ENCODE assay signal across 16 cellular contexts in the genomic region with DNA sequence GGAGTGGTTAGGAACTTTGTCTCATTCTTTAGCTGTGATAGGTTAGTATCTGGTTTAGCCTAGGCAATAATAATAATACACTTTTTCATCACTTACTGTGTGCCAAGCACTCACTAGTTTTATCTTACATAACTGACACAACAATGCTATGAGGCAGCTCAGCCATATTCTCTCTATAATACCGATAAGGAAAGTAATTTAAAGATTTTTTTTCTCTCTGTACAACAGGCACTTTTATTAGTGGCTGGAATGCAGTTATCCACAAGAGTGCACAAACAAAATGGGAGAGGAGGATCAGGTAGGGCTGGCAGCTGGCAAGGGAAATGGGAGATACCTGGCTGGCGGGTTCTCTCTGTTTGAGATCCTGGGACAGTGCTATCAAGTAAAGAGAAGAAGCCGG. TPM values are rescaled to one million over a fixed set of nuclear protein-coding genes. Genes with fewer than 3 reads are reported as not detected.
DNase-seq lines count a peak whose midpoint lies in the region; ATAC-seq and TF ChIP-seq lines count a peak whose summit lies in the region.
"Had no signal": no experiment of that assay in that cellular context is flagged by ENCODE, and none has a peak within 500 bp of the region (broad histone marks: within the 10 kb centered on the region; RNA-seq: fewer than 3 reads in every experiment).

No MANE protein-coding gene starts in this region.

- H3K36me3 ChIP-seq in brain microvascular endothelial cell (replicated peaks) (no peaks in the 10 kb centered on the region), mesenchymal stem cell (ENCODE audit: control insufficient read depth in 1 of 2, insufficient read depth in 2 of 2, low read depth in 1 of 2, low read length in 2 of 2) (no peaks in the 10 kb centered on the region), colonic mucosa (no peaks in the 10 kb centered on the region)
- H3K36me3 ChIP-seq: SJSA1 had no signal

- TF ChIP-seq CTCF in brain microvascular endothelial cell (IDR thresholded peaks at IDR 0.05; ENCODE audit: low read depth, low read length, missing control alignments) (no peak), type B pancreatic cell (conservative IDR thresholded peaks at IDR 0.05) (no peak), colonic mucosa (IDR thresholded peaks at IDR 0.05) (no peak)

- H2AFZ ChIP-seq in mesenchymal stem cell (ENCODE audit: low read depth, low read length) = no peak overlapping the region
- H2AFZ ChIP-seq: PC-9 had no signal

- H2BK5ac ChIP-seq in mesenchymal stem cell (ENCODE audit: low read depth, low read length, poor library complexity, severe bottlenecking) = no peak overlapping the region

- no peak overlapping the region for H4K8ac ChIP-seq in mesenchymal stem cell (ENCODE audit: low read length)

- no peak overlapping the region for H3K4me3 ChIP-seq in brain microvascular endothelial cell (ENCODE audit: low read depth, low read length)
- no peak overlapping the region for H3K4me3 ChIP-seq in mesenchymal stem cell (ENCODE audit: insufficient read depth in 1 of 2, low read depth in 1 of 2, low read length in 2 of 2)
- H3K4me3 ChIP-seq in colonic mucosa = no peak overlapping the region
- H3K4me3 ChIP-seq: BLaER1, PC-9, SJSA1 had no signal

- no peak overlapping the region for H3K9ac ChIP-seq in mesenchymal stem cell (ENCODE audit: low read length)
- no peak overlapping the region for H3K9ac ChIP-seq in colonic mucosa (ENCODE audit: low read depth in 2 of 2, low read length in 2 of 2)
- H3K9ac ChIP-seq: BLaER1 had no signal

- H3K9me3 ChIP-seq in mesenchymal stem cell (ENCODE audit: control insufficient read depth, low read length) (no peaks in the 10 kb centered on the region), colonic mucosa (no peaks in the 10 kb centered on the region)
- H3K9me3 ChIP-seq: BLaER1, SJSA1 had no signal

- H3K27ac ChIP-seq in brain microvascular endothelial cell (no peak overlapping the region), mesenchymal stem cell (ENCODE audit: low read length, poor library complexity, severe bottlenecking) (peak overlapping the region; percentile 5), colonic mucosa (no peak overlapping the region)
- H3K27ac ChIP-seq: BLaER1, PC-9, SJSA1 had no signal

- intact Hi-C loops in left ventricle myocardium superior (cut with micrococcal nuclease) (no loop called here), Right ventricle myocardium inferior (cut with DNase I) (no loop called here), colonic mucosa (cut with DNase I) (loop anchor here (10.0 kb wide), 1 partner anchor 74 kb away; no protein-coding TSS in a partner anchor)

- H2AK5ac ChIP-seq in mesenchymal stem cell (ENCODE audit: low read length, severe bottlenecking) = no peak overlapping the region

- no peak overlapping the region for H3K23ac ChIP-seq in mesenchymal stem cell (ENCODE audit: low read length in 2 of 2)

- in situ Hi-C loops in brain microvascular endothelial cell (cut with HindIII; ENCODE audit: low pct_ligation_motif_present, low sequenced_read_pairs) = no loop called here

- H3K27me3 Mint-ChIP-seq in type B pancreatic cell = no peaks in the 10 kb centered on the region
- no peaks in the 10 kb centered on the region for H3K27me3 Mint-ChIP-seq in stimulated activated naive CD8-positive, alpha-beta T cell treated with anti-CD3 and anti-CD28 coated beads, Interleukin-15, amount 100 ng/mL, for 72 hours

- no peak overlapping the region for H4K91ac ChIP-seq in mesenchymal stem cell (ENCODE audit: low read length)

- H3K4me2 ChIP-seq in mesenchymal stem cell (ENCODE audit: low read length, poor library complexity, severe bottlenecking) = no peak overlapping the region
- H3K4me2 ChIP-seq: BLaER1, PC-9 had no signal

- DNase-seq in left ventricle myocardium superior = no peak
- DNase-seq in Right ventricle myocardium inferior (ENCODE audit: missing footprints) = no peak
- peak; percentile 27 for DNase-seq in brain microvascular endothelial cell
- no peak for DNase-seq in mesenchymal stem cell
- DNase-seq in type B pancreatic cell (ENCODE audit: extremely low spot score, unreplicated experiment) = no peak
- DNase-seq in stimulated activated naive CD8-positive, alpha-beta T cell treated with anti-CD3 and anti-CD28 coated beads, Interleukin-15, amount 100 ng/mL, for 72 hours = no peak
- DNase-seq in NCI-H774 (lab: John Stamatoyannopoulos, UW) = no peak
- DNase-seq in colonic mucosa = no peak
- DNase-seq: CD8-positive, alpha-beta T cell; GOT3; NCI-H187; NCI-H446 treated with DMSO at 0.1 percent for 48 hours; NCI-H748 treated with DMSO at 0.1 percent for 48 hours; PC-9 had no signal

- H3K4ac ChIP-seq in mesenchymal stem cell (ENCODE audit: low read depth in 1 of 2, low read length in 2 of 2) = no peak overlapping the region

- peaks cover 45% of the 10 kb centered on the region for H3K4me1 Mint-ChIP-seq in type B pancreatic cell (ENCODE audit: unreplicated experiment)
- peaks cover 71% of the 10 kb centered on the region for H3K4me1 Mint-ChIP-seq in stimulated activated naive CD8-positive, alpha-beta T cell treated with anti-CD3 and anti-CD28 coated beads, Interleukin-15, amount 100 ng/mL, for 72 hours

- H3K27ac Mint-ChIP-seq in type B pancreatic cell = peak overlapping the region; percentile 73
- no peak overlapping the region for H3K27ac Mint-ChIP-seq in stimulated activated naive CD8-positive, alpha-beta T cell treated with anti-CD3 and anti-CD28 coated beads, Interleukin-15, amount 100 ng/mL, for 72 hours
- H3K27ac Mint-ChIP-seq: CD8-positive, alpha-beta T cell had no signal

- 89% methylated on average over 1 of the region's 3 CpGs for WGBS in mesenchymal stem cell

- H3K14ac ChIP-seq in mesenchymal stem cell (ENCODE audit: low read length in 2 of 2) = no peak overlapping the region

- no peak overlapping the region for H3K18ac ChIP-seq in mesenchymal stem cell (ENCODE audit: low read depth in 1 of 2, low read length in 2 of 2)

- H3K4me1 ChIP-seq in mesenchymal stem cell (ENCODE audit: control insufficient read depth, insufficient read depth, low read depth, low read length) (peaks cover 7% of the 10 kb centered on the region), colonic mucosa (peaks cover 24% of the 10 kb centered on the region)

- ATAC-seq in left ventricle myocardium superior (peak; percentile 26), Right ventricle myocardium inferior (no peak)
- no peak for ATAC-seq in stimulated activated naive CD8-positive, alpha-beta T cell treated with anti-CD3 and anti-CD28 coated beads, Interleukin-15, amount 100 ng/mL, for 72 hours
- ATAC-seq: CD8-positive, alpha-beta T cell had no signal

- H3K4me3 Mint-ChIP-seq in type B pancreatic cell = no peak overlapping the region
- no peak overlapping the region for H3K4me3 Mint-ChIP-seq in stimulated activated naive CD8-positive, alpha-beta T cell treated with anti-CD3 and anti-CD28 coated beads, Interleukin-15, amount 100 ng/mL, for 72 hours

- no peak overlapping the region for H2BK15ac ChIP-seq in mesenchymal stem cell (ENCODE audit: low read depth, poor library complexity, severe bottlenecking)

- H3K9me3 Mint-ChIP-seq in type B pancreatic cell = peaks cover 4% of the 10 kb centered on the region
- H3K9me3 Mint-ChIP-seq in stimulated activated naive CD8-positive, alpha-beta T cell treated with anti-CD3 and anti-CD28 coated beads, Interleukin-15, amount 100 ng/mL, for 72 hours = no peaks in the 10 kb centered on the region
- H3K9me3 Mint-ChIP-seq: CD8-positive, alpha-beta T cell had no signal

- H2BK120ac ChIP-seq in mesenchymal stem cell (ENCODE audit: low read depth, low read length) = no peak overlapping the region

- H2BK12ac ChIP-seq in mesenchymal stem cell (ENCODE audit: low read length in 2 of 2) = no peak overlapping the region

- H3K79me1 ChIP-seq in mesenchymal stem cell (replicated peaks; ENCODE audit: low read length, poor library complexity, severe bottlenecking) = peaks cover 28% of the 10 kb centered on the region

- no peaks in the 10 kb centered on the region for H3K27me3 ChIP-seq in brain microvascular endothelial cell (replicated peaks)
- H3K27me3 ChIP-seq in mesenchymal stem cell (ENCODE audit: control insufficient read depth in 1 of 2, insufficient read depth in 1 of 2, low read length in 2 of 2) = no peaks in the 10 kb centered on the region
- H3K27me3 ChIP-seq in colonic mucosa = no peaks in the 10 kb centered on the region
- H3K27me3 ChIP-seq: BLaER1, SJSA1 had no signal

- H3K36me3 Mint-ChIP-seq in type B pancreatic cell = peaks cover 23% of the 10 kb centered on the region

RNA-seq across cellular contexts. Expression of a gene that starts 7.6 kb away (rescaled TPM):
- total RNA-seq in left ventricle myocardium superior = 21.9 TPM
- total RNA-seq in Right ventricle myocardium inferior = 23.6 TPM
- 17.5 TPM for polyA plus RNA-seq in mesenchymal stem cell (2013, experiment 1 of 2)
- polyA plus RNA-seq in mesenchymal stem cell (2013, experiment 2 of 2) = 17.2 TPM
- total RNA-seq in type B pancreatic cell (ENCODE audit: low replicate concordance) = 31.6 and 45.8 TPM in 2 replicates
- 10 to 100 TPM; 24.4 to 48.2 TPM for total RNA-seq in colonic mucosa
